In genomic region chr1:37553598-37553926, GRCh38 we compare ENCODE assay signal across 8 cellular contexts. TPM values are rescaled to one million over a fixed set of nuclear protein-coding genes. Genes with fewer than 3 reads are reported as not detected.
DNase-seq lines count a peak whose midpoint lies in the region; ATAC-seq, FAIRE-seq and TF ChIP-seq lines count a peak whose summit lies in the region.

No MANE protein-coding gene starts in this region.

- POLR2A ChIA-PET in A549 (lab: Yijun Ruan, JAX): interaction anchor here (1.0 kb wide), 2 partner anchors 39 to 137 kb away, joined by 4 read pairs; partner anchors contain the start of gene MEAF6

- H3K4me3 ChIP-seq in A549 (peak overlapping the region; percentile 100), astrocyte (ENCODE audit: insufficient read depth, low read depth, low read length) (peak overlapping the region; percentile 99), mesenchymal stem cell (ENCODE audit: insufficient read depth in 1 of 2, low read depth in 1 of 2, low read length in 2 of 2) (peak overlapping the region; percentile 96)

- peak overlapping the region; percentile 87 for H2AFZ ChIP-seq in astrocyte (ENCODE audit: low read depth, low read length)
- H2AFZ ChIP-seq in mesenchymal stem cell (ENCODE audit: low read depth, low read length): peak overlapping the region; percentile 90

- peak overlapping the region in 1 of 2 experiments; percentile 64 for H2BK12ac ChIP-seq in mesenchymal stem cell (ENCODE audit: low read length in 2 of 2)

- peak overlapping the region in 1 of 2 experiments; percentile 80 for H3K14ac ChIP-seq in mesenchymal stem cell (ENCODE audit: low read length in 2 of 2)

- 0 out of 3 replicates have a peak, but pooled peaks cover 7% of the 10 kb centered on the region for H3K9me3 ChIP-seq in A549
- H3K9me3 ChIP-seq in astrocyte (ENCODE audit: insufficient read depth, low read depth, low read length): no peaks in the 10 kb centered on the region
- no peaks in the 10 kb centered on the region for H3K9me3 ChIP-seq in mesenchymal stem cell (ENCODE audit: control insufficient read depth, low read length)

- H4K8ac ChIP-seq in mesenchymal stem cell (ENCODE audit: low read length): peak overlapping the region; percentile 90

- H3K27me3 Mint-ChIP-seq in astrocyte (ENCODE audit: low read depth, unreplicated experiment): no peaks in the 10 kb centered on the region

- peak overlapping the region; percentile 67 for H3K27ac Mint-ChIP-seq in astrocyte (ENCODE audit: unreplicated experiment)

- H3K27ac ChIP-seq in A549 (peak overlapping the region; percentile 87 to 91), astrocyte (ENCODE audit: low read depth, low read length) (peak overlapping the region; percentile 90), mesenchymal stem cell (ENCODE audit: low read length, poor library complexity, severe bottlenecking) (no peak overlapping the region)

- peak overlapping the region; percentile 81 for H2BK5ac ChIP-seq in mesenchymal stem cell (ENCODE audit: low read depth, low read length, poor library complexity, severe bottlenecking)

- DNase-seq in A549 (ENCODE audit: low read depth in 1 of 2, low spot score in 1 of 2): no peak
- no peak for DNase-seq in astrocyte (ENCODE audit: low read depth)
- DNase-seq in mesenchymal stem cell: no peak
- DNase-seq in NCI-H345 (lab: John Stamatoyannopoulos, UW): no peak
- DNase-seq in NCI-H2171 treated with DMSO at 0.1 percent for 48 hours (lab: John Stamatoyannopoulos, UW): no peak
- no peak for DNase-seq in UCSD-AML1 (lab: John Stamatoyannopoulos, UW; ENCODE audit: unreplicated experiment)
- DNase-seq in NCI-H2196 treated with DMSO at 0.1 percent for 48 hours (lab: John Stamatoyannopoulos, UW; ENCODE audit: unreplicated experiment): no peak

- H3K18ac ChIP-seq in mesenchymal stem cell (ENCODE audit: low read depth in 1 of 2, low read length in 2 of 2): peak overlapping the region in 1 of 2 experiments; percentile 90

- TF ChIP-seq POLR2A in A549 (IDR thresholded peaks at IDR 0.05; ENCODE audit: low read length): no peak

- H3K9me3 Mint-ChIP-seq in astrocyte (ENCODE audit: unreplicated experiment): no peaks in the 10 kb centered on the region

- H4K20me1 ChIP-seq in astrocyte (ENCODE audit: insufficient read depth, low read length): peaks cover 33% of the 10 kb centered on the region

- TF ChIP-seq EP300 in A549 (IDR thresholded peaks at IDR 0.05): no peak

- peak; percentile 21 to 30; a peak in 3 of 6 replicates for ATAC-seq in A549
- ATAC-seq in HG02870 (IDR thresholded peaks at IDR 0.05; ENCODE audit: unreplicated experiment): peak; percentile 16

- H3K4me1 ChIP-seq in A549 (peaks cover 16% of the 10 kb centered on the region; the same call in 2 of the 3 replicates), astrocyte (ENCODE audit: insufficient read depth, low read length) (peaks cover 26% of the 10 kb centered on the region), mesenchymal stem cell (ENCODE audit: control insufficient read depth, insufficient read depth, low read depth, low read length) (peaks cover 15% of the 10 kb centered on the region)

- peaks cover 8% of the 10 kb centered on the region for H3K36me3 ChIP-seq in astrocyte (ENCODE audit: insufficient read depth, low read length)
- peaks cover 9 to 27% of the 10 kb centered on the region in 2 experiments for H3K36me3 ChIP-seq in mesenchymal stem cell (ENCODE audit: control insufficient read depth in 1 of 2, insufficient read depth in 2 of 2, low read depth in 1 of 2, low read length in 2 of 2)

- no peak overlapping the region for H2BK15ac ChIP-seq in mesenchymal stem cell (ENCODE audit: low read depth, poor library complexity, severe bottlenecking)

- no peaks in the 10 kb centered on the region for H3K27me3 ChIP-seq in astrocyte (ENCODE audit: insufficient read depth, low read length)
- no peaks in the 10 kb centered on the region for H3K27me3 ChIP-seq in mesenchymal stem cell (ENCODE audit: control insufficient read depth in 1 of 2, insufficient read depth in 1 of 2, low read length in 2 of 2)

- peaks cover 23% of the 10 kb centered on the region for H3K4me1 Mint-ChIP-seq in astrocyte (ENCODE audit: low read depth, unreplicated experiment)

- peaks cover 48% of the 10 kb centered on the region for H3K79me2 ChIP-seq in astrocyte (ENCODE audit: insufficient read depth, low read length)

- peaks cover 2% of the 10 kb centered on the region for H3K36me3 Mint-ChIP-seq in astrocyte (ENCODE audit: low read depth, unreplicated experiment)

- peak overlapping the region; percentile 94 for H3K4me2 ChIP-seq in A549
- H3K4me2 ChIP-seq in astrocyte (ENCODE audit: low read length): peak overlapping the region; percentile 97
- H3K4me2 ChIP-seq in mesenchymal stem cell (ENCODE audit: low read length, poor library complexity, severe bottlenecking): peak overlapping the region; percentile 68

- no peak overlapping the region for H2BK120ac ChIP-seq in mesenchymal stem cell (ENCODE audit: low read depth, low read length)

- TF ChIP-seq CTCF in A549 (IDR thresholded peaks at IDR 0.05) (no peak), astrocyte (IDR thresholded peaks at IDR 0.05; ENCODE audit: insufficient read depth, low read depth, low read length) (no peak)

- peak overlapping the region; percentile 98 for H3K4me3 Mint-ChIP-seq in astrocyte (ENCODE audit: unreplicated experiment)

- FAIRE-seq in A549 (lab: Jason Lieb, UNC) (no peak), astrocyte (lab: Jason Lieb, UNC) (no peak)

- H3K79me1 ChIP-seq in mesenchymal stem cell (replicated peaks; ENCODE audit: low read length, poor library complexity, severe bottlenecking): peaks cover 11% of the 10 kb centered on the region

- no peak overlapping the region for H3K23ac ChIP-seq in mesenchymal stem cell (ENCODE audit: low read length in 2 of 2)

- H3K9ac ChIP-seq in astrocyte (ENCODE audit: low read length) (peak overlapping the region; percentile 97), mesenchymal stem cell (ENCODE audit: low read length) (peak overlapping the region; percentile 97)

- H4K91ac ChIP-seq in mesenchymal stem cell (ENCODE audit: low read length): no peak overlapping the region

- H3K4ac ChIP-seq in mesenchymal stem cell (ENCODE audit: low read depth in 1 of 2, low read length in 2 of 2): peak overlapping the region; percentile 20 to 88

- H2AK5ac ChIP-seq in mesenchymal stem cell (ENCODE audit: low read length, severe bottlenecking): no peak overlapping the region

- TF ChIP-seq RAD21 in A549 (conservative IDR thresholded peaks at IDR 0.05 in 1 of 2, IDR thresholded peaks at IDR 0.05 in 1 of 2): no peak

- 6% methylated on average over 9 of the region's 11 CpGs for WGBS in A549 (ENCODE audit: missing lambda C conversion rate)
- 12% methylated on average over 11 of the region's 11 CpGs for WGBS in mesenchymal stem cell

- CTCF ChIA-PET in A549 (lab: Yijun Ruan, JAX): interaction anchor here (1.2 to 2.6 kb wide), 2 partner anchors 9 to 39 kb away, joined by 3 to 11 read pairs; partner anchors contain the start of gene MEAF6

TF ChIP-seq in A549, 52 proteins besides CTCF, POLR2A, EP300 and RAD21 (continues in another document):
- TF ChIP-seq SREBF2 (IDR thresholded peaks at IDR 0.05) (no peak), BHLHE40 (IDR thresholded peaks at IDR 0.05; ENCODE audit: low read depth, low read length) (no peak), KDM1A (IDR thresholded peaks at IDR 0.05; ENCODE audit: low read depth) (no peak), PBX3 (IDR thresholded peaks at IDR 0.05) (no peak), JUN (IDR thresholded peaks at IDR 0.05) (no peak)

RNA-seq across cellular contexts. Expression of gene SNIP1, which starts 0.5 kb away (rescaled TPM):
- polyA plus RNA-seq in A549 (2011; rRNA removed) (7.8 and 9.0 TPM in 2 replicates), A549 (2017; fragmentation: RNase III; extraction: RNeasy Plus Mini Kit Qiagen cat#74134 plus additional on column Dnase treatment) (5.3 to 6.6 TPM (median 6.5 TPM) in 3 replicates)
- 6.2 and 7.9 TPM in 2 replicates for polyA plus RNA-seq in A549 (2012; cell fraction: cytosol; rRNA removed)
- polyA plus RNA-seq in A549 (2012; cell fraction: nucleus; rRNA removed): 10.0 and 10.1 TPM in 2 replicates
- polyA minus RNA-seq in A549 (2011; rRNA and poly(A)+ RNA removed): 9.9 and 10.2 TPM in 2 replicates
- total RNA-seq in astrocyte: 15.0 and 17.4 TPM in 2 replicates
- polyA plus RNA-seq in mesenchymal stem cell (2013, experiment 1 of 2): 4.4 TPM
- 4.5 TPM for polyA plus RNA-seq in mesenchymal stem cell (2013, experiment 2 of 2)

RNA-seq across cellular contexts. Expression of gene DNALI1, which starts 3.2 kb away (rescaled TPM):
- polyA plus RNA-seq in A549 (2011; rRNA removed): not detected in 2 replicates
- 0.08 TPM in 1 of 2 replicates, not detected in the other for polyA plus RNA-seq in A549 (2012; cell fraction: cytosol; rRNA removed)
- polyA plus RNA-seq in A549 (2012; cell fraction: nucleus; rRNA removed): 0.01 TPM in 1 of 2 replicates, not detected in the other
- polyA plus RNA-seq in A549 (2017; fragmentation: RNase III; extraction: RNeasy Plus Mini Kit Qiagen cat#74134 plus additional on column Dnase treatment): not detected in 3 replicates
- not detected in 2 replicates for polyA minus RNA-seq in A549 (2011; rRNA and poly(A)+ RNA removed)
- 7.2 and 9.6 TPM in 2 replicates for total RNA-seq in astrocyte
- 15.1 TPM for polyA plus RNA-seq in mesenchymal stem cell (2013, experiment 1 of 2)
- 15.8 TPM for polyA plus RNA-seq in mesenchymal stem cell (2013, experiment 2 of 2)

RNA-seq across cellular contexts. Expression of gene MEAF6, which starts 39.0 kb away (rescaled TPM):
- polyA plus RNA-seq in A549 (2011; rRNA removed): 45.4 and 47.2 TPM in 2 replicates
- polyA plus RNA-seq in A549 (2012; cell fraction: cytosol; rRNA removed): 19.4 and 20.5 TPM in 2 replicates
- 9.2 and 17.5 TPM in 2 replicates for polyA plus RNA-seq in A549 (2012; cell fraction: nucleus; rRNA removed)
- polyA plus RNA-seq in A549 (2017; fragmentation: RNase III; extraction: RNeasy Plus Mini Kit Qiagen cat#74134 plus additional on column Dnase treatment): 38.5 to 42.5 TPM (median 39.4 TPM) in 3 replicates
- 9.9 and 11.4 TPM in 2 replicates for polyA minus RNA-seq in A549 (2011; rRNA and poly(A)+ RNA removed)
- 49.0 and 49.1 TPM in 2 replicates for total RNA-seq in astrocyte
- 51.7 TPM for polyA plus RNA-seq in mesenchymal stem cell (2013, experiment 1 of 2)
- 53.1 TPM for polyA plus RNA-seq in mesenchymal stem cell (2013, experiment 2 of 2)

RNA-seq across cellular contexts. Expression of gene GNL2, which starts 42.2 kb away (rescaled TPM):
- polyA plus RNA-seq in A549 (2011; rRNA removed): 50.2 and 69.2 TPM in 2 replicates
- 20.0 and 20.7 TPM in 2 replicates for polyA plus RNA-seq in A549 (2012; cell fraction: cytosol; rRNA removed)
- polyA plus RNA-seq in A549 (2012; cell fraction: nucleus; rRNA removed): 16.6 and 29.7 TPM in 2 replicates
- 49.8 to 58.3 TPM (median 50.1 TPM) in 3 replicates for polyA plus RNA-seq in A549 (2017; fragmentation: RNase III; extraction: RNeasy Plus Mini Kit Qiagen cat#74134 plus additional on column Dnase treatment)
- polyA minus RNA-seq in A549 (2011; rRNA and poly(A)+ RNA removed): 56.2 and 78.5 TPM in 2 replicates
- total RNA-seq in astrocyte: 55.4 and 58.0 TPM in 2 replicates
- polyA plus RNA-seq in mesenchymal stem cell (2013, experiment 1 of 2): 150 TPM
- polyA plus RNA-seq in mesenchymal stem cell (2013, experiment 2 of 2): 150 TPM
